ENCODE assay signal across 12 cellular contexts in genomic region chr3:48432411-48433371, GRCh38. TPM values are rescaled to one million over a fixed set of nuclear protein-coding genes. Genes with fewer than 3 reads are reported as not detected.
DNase-seq lines count a peak whose midpoint lies in the region; ATAC-seq and TF ChIP-seq lines count a peak whose summit lies in the region.
"Had no signal": no experiment of that assay in that cellular context is flagged by ENCODE, and none has a peak within 500 bp of the region (broad histone marks: within the 10 kb centered on the region; RNA-seq: fewer than 3 reads in every experiment).

No MANE protein-coding gene starts in this region.

- ATAC-seq in mucosa of descending colon, result no peak

- TF ChIP-seq CTCF in CD14-positive monocyte (IDR thresholded peaks at IDR 0.05), result no peak
- peak; percentile 33 for TF ChIP-seq CTCF in choroid plexus epithelial cell (conservative IDR thresholded peaks at IDR 0.05; ENCODE audit: low read depth, low read length)
- TF ChIP-seq CTCF in mucosa of descending colon (IDR thresholded peaks at IDR 0.05), result no peak

- no peaks in the 10 kb centered on the region for H3K9me3 ChIP-seq in mucosa of descending colon

- intact Hi-C loops in CD14-positive monocyte (cut with micrococcal nuclease), result loop anchor here in 1 of 2 donors (10.0 kb wide), 1 partner anchor 238 kb away; no protein-coding TSS in a partner anchor
- intact Hi-C loops in mucosa of descending colon (cut with DNase I, micrococcal nuclease), result no loop called here

- H3K9me3 Mint-ChIP-seq in CD14-positive monocyte, result peaks cover 0 to 5% (median 0%) of the 10 kb centered on the region in 7 donors
- H3K9me3 Mint-ChIP-seq: central memory CD8-positive, alpha-beta T cell; naive B cell had no signal

- H3K36me3 ChIP-seq in mucosa of descending colon (ENCODE audit: low read depth), result no peaks in the 10 kb centered on the region

- DNase-seq in CD14-positive monocyte (ENCODE audit: low spot score) (peak; percentile 31), HuH-7.5 (ENCODE audit: low spot score) (peak; percentile 29), choroid plexus epithelial cell (ENCODE audit: low read depth) (peak; percentile 23), mucosa of descending colon (peak; percentile 23 to 50 (median 46)), SK-N-DZ (ENCODE audit: low spot score) (no peak), T-helper 9 cell (no peak), Ammon's horn (ENCODE audit: low spot score) (no peak), HEK293T (ENCODE audit: extremely low spot score) (no peak)
- DNase-seq: activated CD4-positive, alpha-beta T cell treated with anti-CD3 and anti-CD28 coated beads for 1 hour; naive B cell; NCI-H1417 had no signal

- peaks cover 15 to 29% (median 19%) of the 10 kb centered on the region in 3 donors for H3K27me3 Mint-ChIP-seq in CD14-positive monocyte (ENCODE audit: low read depth in 3 of 3)
- H3K27me3 Mint-ChIP-seq: central memory CD8-positive, alpha-beta T cell had no signal

- CTCF ChIA-PET in HEK293T (lab: Yijun Ruan, JAX), result interaction anchor here (0.6 to 6.3 kb wide), 4 partner anchors 14 to 269 kb away, joined by 3 to 213 read pairs (median 6); partner anchors contain the start of gene ATRIP

- peaks cover 34% of the 10 kb centered on the region for H3K4me1 ChIP-seq in mucosa of descending colon (ENCODE audit: low read depth)

- no peak overlapping the region for H3K4me3 ChIP-seq in choroid plexus epithelial cell (ENCODE audit: low read depth, low read length)
- H3K4me3 ChIP-seq in mucosa of descending colon, result no peak overlapping the region

- peaks cover 24 to 34% of the 10 kb centered on the region in 2 donors for H3K36me3 Mint-ChIP-seq in CD14-positive monocyte
- H3K36me3 Mint-ChIP-seq: naive B cell had no signal

- H3K27ac Mint-ChIP-seq in CD14-positive monocyte, result no peak overlapping the region
- H3K27ac Mint-ChIP-seq: naive B cell had no signal

- POLR2A ChIA-PET in HEK293T (lab: Yijun Ruan, JAX), result interaction anchor here (0.8 to 1.5 kb wide), 5 partner anchors 8 to 192 kb away, joined by 3 to 5 read pairs (median 3); partner anchors contain the start of genes ATRIP and ZNF589

- H3K4me3 Mint-ChIP-seq in CD14-positive monocyte, result no peak overlapping the region
- H3K4me3 Mint-ChIP-seq: naive B cell had no signal

- H3K4me1 Mint-ChIP-seq in CD14-positive monocyte, result peaks cover 17% of the 10 kb centered on the region

TF ChIP-seq in HEK293T, 16 proteins besides CTCF, POLR2A, EP300 and RAD21:
- TF ChIP-seq LEF1 (IDR thresholded peaks at IDR 0.05; ENCODE audit: borderline replicate concordance), result no peak
- TF ChIP-seq SP1 (IDR thresholded peaks at IDR 0.05), result no peak
- TF ChIP-seq ELF4 (IDR thresholded peaks at IDR 0.05), result no peak
- TF ChIP-seq FOXK2 (IDR thresholded peaks at IDR 0.05), result no peak

RNA-seq across cellular contexts. Expression of gene PLXNB1, which starts 2.8 kb away (rescaled TPM):
- polyA plus RNA-seq in CD14-positive monocyte, result under 1 TPM in 1 of 2 donors, not detected in 1; 0.14 TPM
- 100 to 1,000 TPM in 2 of 3 donors, 10 to 100 TPM in 1; 98.1 to 136 (median 127) TPM for total RNA-seq in mucosa of descending colon
- polyA plus RNA-seq in SK-N-DZ (2014; cell fraction: cytosol; rRNA removed), result 11.0 and 15.7 TPM in 2 replicates
- polyA plus RNA-seq in SK-N-DZ (2014; cell fraction: nucleus; rRNA removed), result 176 and 212 TPM in 2 replicates

RNA-seq across cellular contexts. Expression of gene CCDC51, which starts 7.2 kb away (rescaled TPM):
- polyA plus RNA-seq in CD14-positive monocyte, result 1 to 10 TPM; 5.4 to 5.9 TPM
- total RNA-seq in mucosa of descending colon, result 10 to 100 TPM; 13.0 to 15.3 (median 14.8) TPM
- polyA plus RNA-seq in SK-N-DZ (2014; cell fraction: cytosol; rRNA removed), result 46.3 and 51.8 TPM in 2 replicates
- 18.6 and 21.1 TPM in 2 replicates for polyA plus RNA-seq in SK-N-DZ (2014; cell fraction: nucleus; rRNA removed)

RNA-seq across cellular contexts. Expression of gene TMA7, which starts 7.4 kb away (rescaled TPM):
- polyA plus RNA-seq in CD14-positive monocyte, result 100 to 1,000 TPM; 478 to 559 TPM
- total RNA-seq in mucosa of descending colon, result 100 to 1,000 TPM; 130 to 193 (median 153) TPM
- 296 and 348 TPM in 2 replicates for polyA plus RNA-seq in SK-N-DZ (2014; cell fraction: cytosol; rRNA removed)
- polyA plus RNA-seq in SK-N-DZ (2014; cell fraction: nucleus; rRNA removed), result 209 and 321 TPM in 2 replicates

RNA-seq across cellular contexts. Expression of gene ATRIP, which starts 13.8 kb away (rescaled TPM):
- polyA plus RNA-seq in CD14-positive monocyte, result 1 to 10 TPM; 1.8 to 2.8 TPM
- 1 to 10 TPM; 4.5 to 7.2 (median 6.2) TPM for total RNA-seq in mucosa of descending colon
- polyA plus RNA-seq in SK-N-DZ (2014; cell fraction: cytosol; rRNA removed), result 8.2 and 8.6 TPM in 2 replicates
- polyA plus RNA-seq in SK-N-DZ (2014; cell fraction: nucleus; rRNA removed), result 16.8 and 17.7 TPM in 2 replicates

Comparison
In these comparisons a context has a peak if more than half of its experiments do, and no peak if none do; other contexts are left out.
1. DNase-seq: peak in CD14-positive monocyte (single experiment), HuH-7.5 (single experiment), choroid plexus epithelial cell (single experiment) and mucosa of descending colon (3 of 3); none in SK-N-DZ (single experiment), T-helper 9 cell (single experiment), Ammon's horn (single experiment) and HEK293T (single experiment).